In genomic region chr11:85627332-85627997, GRCh38 we compare ENCODE assay signal across 8 cellular contexts. TPM values are rescaled to one million over a fixed set of nuclear protein-coding genes. Genes with fewer than 3 reads are reported as not detected.
DNase-seq lines count a peak whose midpoint lies in the region; ATAC-seq and TF ChIP-seq lines count a peak whose summit lies in the region.

Gene DLG2, minus strand, starts transcription at chr11:85627344.

- peaks cover 12% of the 10 kb centered on the region for H3K4me1 ChIP-seq in upper lobe of right lung

- no peaks in the 10 kb centered on the region for H3K27me3 ChIP-seq in upper lobe of right lung

- ATAC-seq in upper lobe of right lung: peak; percentile 0
- no peak for ATAC-seq in GM21390 (IDR thresholded peaks at IDR 0.05; ENCODE audit: unreplicated experiment)

- H3K4me3 ChIP-seq in WI38 (ENCODE audit: low read depth, low read length) (peak within 1 kb of the TSS; percentile 92), upper lobe of right lung (peak within 1 kb of the TSS; percentile 92)

- peaks cover 20% of the 10 kb centered on the region for H3K36me3 ChIP-seq in upper lobe of right lung

- DNase-seq in NCI-H510A treated with DMSO at 0.1 percent for 48 hours (lab: John Stamatoyannopoulos, UW) (peak; percentile 19), NCI-H510A (lab: John Stamatoyannopoulos, UW) (no peak), HT-29 (ENCODE audit: low spot score) (peak; percentile 56), epithelial cell of prostate (ENCODE audit: low read depth, low spot score) (no peak), midbrain (lab: John Stamatoyannopoulos, UW) (peak; percentile 68), upper lobe of right lung (no peak)

- H3K27ac ChIP-seq in epithelial cell of prostate (peak within 1 kb of the TSS; percentile 69), upper lobe of right lung (peak within 1 kb of the TSS; percentile 93)

- H3K9me3 ChIP-seq in upper lobe of right lung: no peaks in the 10 kb centered on the region

- TF ChIP-seq CTCF in WI38 (IDR thresholded peaks at IDR 0.05; ENCODE audit: low read depth, low read length) (no peak), upper lobe of right lung (IDR thresholded peaks at IDR 0.05) (no peak)

- intact Hi-C loops in upper lobe of right lung (cut with DNase I): no loop called here

RNA-seq across cellular contexts. Expression of gene DLG2, which starts in this region (rescaled TPM):
- 0.37 and 0.86 TPM in 2 replicates for total RNA-seq in HT-29 (2014; rRNA removed; shearing (Covaris generic))
- total RNA-seq in upper lobe of right lung: 9.7 TPM

Comparison
In these comparisons a context has a peak if more than half of its experiments do, and no peak if none do; other contexts are left out.
1. DNase-seq: peak in NCI-H510A treated with DMSO at 0.1 percent for 48 hours (single experiment) and midbrain (single experiment); none in NCI-H510A (single experiment), epithelial cell of prostate (single experiment) and upper lobe of right lung (single experiment).
2. Peak in DNase-seq in HT-29; RNA of the gene not detected or under 1 TPM.